ENCODE assay signal across 9 cellular contexts in genomic region chr13:98478134-98479129, GRCh38.
A peak's percentile ranks its signal among the peaks of the same experiment; 100 is the strongest.
DNase-seq lines count a peak whose midpoint lies in the region; ATAC-seq and TF ChIP-seq lines count a peak whose summit lies in the region.
"Had no signal": no experiment of that assay in that cellular context is flagged by ENCODE, and none has a peak within 500 bp of the region (broad histone marks: within the 10 kb centered on the region; RNA-seq: fewer than 3 reads in every experiment).

No MANE protein-coding gene starts in this region.

- no peak for TF ChIP-seq CTCF in GM13977 (IDR thresholded peaks at IDR 0.05; ENCODE audit: extremely low read depth, insufficient read depth, missing control alignments)
- TF ChIP-seq CTCF in gastrocnemius medialis (IDR thresholded peaks at IDR 0.05 in 4 of 5, conservative IDR thresholded peaks at IDR 0.05 in 1 of 5), result no peak

- no peaks in the 10 kb centered on the region for H3K9me3 Mint-ChIP-seq in CD4-positive, alpha-beta memory T cell
- no peaks in the 10 kb centered on the region for H3K9me3 Mint-ChIP-seq in activated naive CD8-positive, alpha-beta T cell treated with anti-CD3 and anti-CD28 coated beads, Interleukin-2, amount 50 U/mL, for 24 hours

- H3K4me3 Mint-ChIP-seq in CD4-positive, alpha-beta memory T cell, result peak overlapping the region in 7 of 8 donors; percentile 39 to 77 (median 70)
- H3K4me3 Mint-ChIP-seq in activated naive CD8-positive, alpha-beta T cell treated with anti-CD3 and anti-CD28 coated beads, Interleukin-2, amount 50 U/mL, for 24 hours, result peak overlapping the region; percentile 30

- H3K36me3 Mint-ChIP-seq in CD4-positive, alpha-beta memory T cell, result peaks cover 16 to 38% of the 10 kb centered on the region in 2 donors
- H3K36me3 Mint-ChIP-seq in activated naive CD8-positive, alpha-beta T cell treated with anti-CD3 and anti-CD28 coated beads, Interleukin-2, amount 50 U/mL, for 24 hours (ENCODE audit: low read depth), result peaks cover 42% of the 10 kb centered on the region

- peaks cover 77% of the 10 kb centered on the region for H3K4me1 ChIP-seq in CD4-positive, alpha-beta memory T cell (ENCODE audit: insufficient read depth, low read length)
- peaks cover 48 to 61% of the 10 kb centered on the region in 2 donors for H3K4me1 ChIP-seq in gastrocnemius medialis

- no peaks in the 10 kb centered on the region for H3K9me3 ChIP-seq in CD4-positive, alpha-beta memory T cell (ENCODE audit: control insufficient read depth in 1 of 2, low read length in 2 of 2)
- no peaks in the 10 kb centered on the region for H3K9me3 ChIP-seq in gastrocnemius medialis
- H3K9me3 ChIP-seq: suprapubic skin had no signal

- H3K27me3 ChIP-seq in CD4-positive, alpha-beta memory T cell (ENCODE audit: insufficient read depth, low read length), result no peaks in the 10 kb centered on the region
- no peaks in the 10 kb centered on the region for H3K27me3 ChIP-seq in gastrocnemius medialis
- H3K27me3 ChIP-seq: suprapubic skin had no signal

- peak overlapping the region; percentile 90 to 98 (median 92) for H3K27ac Mint-ChIP-seq in CD4-positive, alpha-beta memory T cell
- peak overlapping the region; percentile 66 for H3K27ac Mint-ChIP-seq in activated naive CD8-positive, alpha-beta T cell treated with anti-CD3 and anti-CD28 coated beads, Interleukin-2, amount 50 U/mL, for 24 hours

- CTCF ChIA-PET in CD4-positive, alpha-beta memory T cell (lab: Charles Lee; ENCODE audit: partially characterized antibody), result interaction anchor here (11.0 kb wide), 1 partner anchor 174 kb away, joined by 101 read pairs; no protein-coding TSS in a partner anchor

- POLR2A ChIA-PET in CD4-positive, alpha-beta memory T cell (lab: Charles Lee; ENCODE audit: partially characterized antibody), result interaction anchor here (1.0 to 3.2 kb wide), 3 partner anchors 85 to 99 kb away, joined by 3 to 27 read pairs (median 16); no protein-coding TSS in a partner anchor

- no peak overlapping the region for H3K4me3 ChIP-seq in CD4-positive, alpha-beta memory T cell (ENCODE audit: low read length in 2 of 2)
- no peak overlapping the region for H3K4me3 ChIP-seq in gastrocnemius medialis
- H3K4me3 ChIP-seq: suprapubic skin had no signal

- DNase-seq in CD4-positive, alpha-beta memory T cell, result peak in 2 of 5 donors; percentile 9 to 52
- peak; percentile 47 for DNase-seq in activated naive CD8-positive, alpha-beta T cell treated with anti-CD3 and anti-CD28 coated beads, Interleukin-2, amount 50 U/mL, for 24 hours
- DNase-seq in renal cortical epithelial cell (ENCODE audit: low read depth), result peak; percentile 89
- no peak for DNase-seq in GM13977 (ENCODE audit: low spot score)
- DNase-seq in gastrocnemius medialis, result no peak
- DNase-seq in HuH-7.5 (ENCODE audit: low spot score), result no peak

- peaks cover 18% of the 10 kb centered on the region for H3K36me3 ChIP-seq in CD4-positive, alpha-beta memory T cell (ENCODE audit: insufficient read depth, low read length)
- H3K36me3 ChIP-seq in gastrocnemius medialis, result peaks cover 0 to 9% of the 10 kb centered on the region in 2 donors

- H3K27ac ChIP-seq in CD4-positive, alpha-beta memory T cell (ENCODE audit: low read depth, low read length), result peak overlapping the region; percentile 34
- H3K27ac ChIP-seq in gastrocnemius medialis, result no peak overlapping the region
- H3K27ac ChIP-seq: suprapubic skin had no signal

- H3K27me3 Mint-ChIP-seq in CD4-positive, alpha-beta memory T cell, result no peaks in the 10 kb centered on the region
- H3K27me3 Mint-ChIP-seq in activated naive CD8-positive, alpha-beta T cell treated with anti-CD3 and anti-CD28 coated beads, Interleukin-2, amount 50 U/mL, for 24 hours, result no peaks in the 10 kb centered on the region

- intact Hi-C loops in CD4-positive, alpha-beta memory T cell (cut with micrococcal nuclease), result loop anchor here (5.0 kb wide), 2 partner anchors 39 to 1019 kb away; no protein-coding TSS in a partner anchor
- intact Hi-C loops in gastrocnemius medialis (cut with DNase I; ENCODE audit: low total_unique reads), result no loop called here

- H3K4me1 Mint-ChIP-seq in CD4-positive, alpha-beta memory T cell, result peaks cover 53 to 70% (median 63%) of the 10 kb centered on the region in 4 donors
- H3K4me1 Mint-ChIP-seq in activated naive CD8-positive, alpha-beta T cell treated with anti-CD3 and anti-CD28 coated beads, Interleukin-2, amount 50 U/mL, for 24 hours, result peaks cover 82% of the 10 kb centered on the region

- ATAC-seq in GM19397 (IDR thresholded peaks at IDR 0.05; ENCODE audit: unreplicated experiment), result peak; percentile 36
- peak; percentile 27 for ATAC-seq in HG03565 (IDR thresholded peaks at IDR 0.05; ENCODE audit: unreplicated experiment)
- no peak for ATAC-seq in activated naive CD8-positive, alpha-beta T cell treated with anti-CD3 and anti-CD28 coated beads, Interleukin-2, amount 50 U/mL, for 24 hours
- no peak for ATAC-seq in gastrocnemius medialis

- no peak for TF ChIP-seq POLR2A in gastrocnemius medialis (IDR thresholded peaks at IDR 0.05)

- in situ Hi-C loops in GM13977 (cut with MboI; ENCODE audit: low pct_unique_long_range_greater_than_20kb, low sequenced_read_pairs, unreplicated experiment), result no loop called here
- in situ Hi-C loops in gastrocnemius medialis (cut with MboI; ENCODE audit: low sequenced_read_pairs in 4 of 4), result no loop called here

Comparison
In these comparisons a context has a peak if more than half of its experiments do, and no peak if none do; other contexts are left out.
1. DNase-seq: peak in activated naive CD8-positive, alpha-beta T cell treated with anti-CD3 and anti-CD28 coated beads, Interleukin-2, amount 50 U/mL, for 24 hours (single experiment) and renal cortical epithelial cell (single experiment); none in GM13977 (single experiment), gastrocnemius medialis (0 of 2) and HuH-7.5 (single experiment).
2. ATAC-seq: peak in GM19397 (single experiment) and HG03565 (single experiment); none in activated naive CD8-positive, alpha-beta T cell treated with anti-CD3 and anti-CD28 coated beads, Interleukin-2, amount 50 U/mL, for 24 hours (single experiment) and gastrocnemius medialis (0 of 2).